In genomic region chr2:228067309-228067708, GRCh38 we compare ENCODE assay signal across 21 cellular contexts.
"Had no signal": no experiment of that assay in that cellular context is flagged by ENCODE, and none has a peak within 500 bp of the region (broad histone marks: within the 10 kb centered on the region; RNA-seq: fewer than 3 reads in every experiment).

No MANE protein-coding gene starts in this region.

- H3K4me1 Mint-ChIP-seq: naive thymus-derived CD4-positive, alpha-beta T cell; stimulated activated naive B cell treated with anti-CD40 and anti-IgM and Interleukin-4, amounts not matched to agents 10 μg/mL and 1 μg/mL and 100 μg/mL, for 72 hours had no signal

- H3K4me3 ChIP-seq: dorsolateral prefrontal cortex, heart left ventricle, spleen, stomach, thoracic aorta, transverse colon had no signal

- H3K36me3 ChIP-seq: heart left ventricle, neutrophil, spleen, stomach, thoracic aorta, transverse colon had no signal

- H3K36me3 Mint-ChIP-seq: naive thymus-derived CD4-positive, alpha-beta T cell; stimulated activated naive B cell treated with anti-CD40 and anti-IgM and Interleukin-4, amounts not matched to agents 10 μg/mL and 1 μg/mL and 100 μg/mL, for 72 hours had no signal

- H3K4me3 Mint-ChIP-seq: naive thymus-derived CD4-positive, alpha-beta T cell; nephron progenitor cell; stimulated activated naive B cell treated with anti-CD40 and anti-IgM and Interleukin-4, amounts not matched to agents 10 μg/mL and 1 μg/mL and 100 μg/mL, for 72 hours had no signal

- H3K9me3 Mint-ChIP-seq: nephron progenitor cell; stimulated activated naive B cell treated with anti-CD40 and anti-IgM and Interleukin-4, amounts not matched to agents 10 μg/mL and 1 μg/mL and 100 μg/mL, for 72 hours had no signal

- H3K27me3 Mint-ChIP-seq: naive thymus-derived CD4-positive, alpha-beta T cell; stimulated activated naive B cell treated with anti-CD40 and anti-IgM and Interleukin-4, amounts not matched to agents 10 μg/mL and 1 μg/mL and 100 μg/mL, for 72 hours had no signal

- H3K27ac ChIP-seq: dorsolateral prefrontal cortex, heart left ventricle, neutrophil, spleen, stomach, thoracic aorta, transverse colon had no signal

- H3K27ac Mint-ChIP-seq: naive thymus-derived CD4-positive, alpha-beta T cell; nephron progenitor cell; stimulated activated naive B cell treated with anti-CD40 and anti-IgM and Interleukin-4, amounts not matched to agents 10 μg/mL and 1 μg/mL and 100 μg/mL, for 72 hours had no signal

- H3K27me3 ChIP-seq: heart left ventricle, neutrophil, spleen, transverse colon had no signal

- H3K9me3 ChIP-seq: heart left ventricle, neutrophil, spleen, stomach, thoracic aorta, transverse colon had no signal

- DNase-seq: cortex of kidney; dorsolateral prefrontal cortex; effector CD8-positive, alpha-beta T cell; foreskin melanocyte; heart left ventricle; hippocampal formation; left colon; mesendoderm; naive thymus-derived CD4-positive, alpha-beta T cell; nephron progenitor cell; posterior cingulate gyrus; spleen; stimulated activated CD4-positive, alpha-beta T cell treated with anti-CD3 and anti-CD28 coated beads, Interleukin-15, amount 100 ng/mL, for 24 hours; stimulated activated CD4-positive, alpha-beta T cell treated with anti-CD3 and anti-CD28 coated beads, Interleukin-1b, Interleukin-23, amount 100 ng/mL, for 48 hours; stimulated activated CD4-positive, alpha-beta T cell treated with anti-CD3 and anti-CD28 coated beads, Interleukin-4, amount 100 ng/mL, for 24 hours; stimulated activated naive B cell treated with anti-CD40 and anti-IgM and Interleukin-4, amounts not matched to agents 10 μg/mL and 1 μg/mL and 100 μg/mL, for 72 hours; stomach; substantia nigra; transverse colon had no signal
